In the genomic region with DNA sequence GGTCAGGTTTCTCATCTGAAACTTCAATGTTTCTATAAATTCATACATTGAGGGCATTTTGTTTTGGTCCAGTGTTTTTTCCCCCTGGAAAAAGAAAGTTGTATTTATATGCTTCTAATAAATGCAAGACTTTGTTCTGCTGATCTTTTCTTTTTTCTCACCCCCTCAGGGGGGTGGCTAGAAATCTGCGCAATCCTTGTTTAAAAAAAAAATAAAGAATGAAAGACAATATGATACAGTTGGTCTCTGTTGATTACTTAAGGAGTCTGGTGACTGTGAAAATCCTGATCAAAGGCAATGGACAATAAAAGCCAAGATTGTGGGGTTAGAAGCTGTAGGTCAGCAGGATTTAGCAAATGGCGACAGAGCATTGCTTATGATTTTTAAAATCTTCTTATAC, we compare ENCODE assay signal across 34 cellular contexts.
"Had no signal": no experiment of that assay in that cellular context is flagged by ENCODE, and none has a peak within 500 bp of the region (broad histone marks: within the 10 kb centered on the region; RNA-seq: fewer than 3 reads in every experiment).

No MANE protein-coding gene starts in this region.

- H3K36me3 Mint-ChIP-seq: activated CD8-positive, alpha-beta memory T cell treated with anti-CD3 and anti-CD28 coated beads, Interleukin-2, amount 10 ng/mL, durations not matched to agents 7 days and 5 days; activated naive CD4-positive, alpha-beta T cell treated with anti-CD3 and anti-CD28 coated beads, Interleukin-2, amount 10 ng/mL, durations not matched to agents 7 days and 5 days; activated naive CD4-positive, alpha-beta T cell treated with anti-CD3 and anti-CD28 coated beads, Interleukin-2, amount 50 U/mL, for 72 hours; activated naive CD8-positive, alpha-beta T cell treated with anti-CD3 and anti-CD28 coated beads for 36 hours; WTC11 had no signal

- ATAC-seq: activated CD4-positive, alpha-beta T cell treated with anti-CD3 and anti-CD28 coated beads for 36 hours; activated CD4-positive, CD25-positive, alpha-beta regulatory T cell treated with anti-CD3 and anti-CD28 coated beads, Interleukin-2, amount 50 U/mL, for 24 hours; activated CD8-positive, alpha-beta memory T cell treated with anti-CD3 and anti-CD28 coated beads, Interleukin-2, amount 10 ng/mL, durations not matched to agents 7 days and 5 days; activated CD8-positive, alpha-beta T cell treated with anti-CD3 and anti-CD28 coated beads, Interleukin-2, amount 10 ng/mL, durations not matched to agents 7 days and 5 days; activated naive CD4-positive, alpha-beta T cell treated with anti-CD3 and anti-CD28 coated beads, Interleukin-2, amount 50 U/mL, for 72 hours; body of pancreas; WTC11 had no signal

- DNase-seq: activated CD4-positive, alpha-beta memory T cell treated with anti-CD3 and anti-CD28 coated beads, Interleukin-2, amount 10 ng/mL, durations not matched to agents 7 days and 5 days; activated CD4-positive, alpha-beta T cell treated with anti-CD3 and anti-CD28 coated beads for 1 hour; activated CD4-positive, alpha-beta T cell treated with anti-CD3 and anti-CD28 coated beads for 36 hours; activated CD4-positive, alpha-beta T cell treated with anti-CD3 and anti-CD28 coated beads for 48 hours; activated CD4-positive, alpha-beta T cell treated with anti-CD3 and anti-CD28 coated beads, Interleukin-2, amount 10 ng/mL, durations not matched to agents 7 days and 5 days; activated CD4-positive, alpha-beta T cell treated with anti-CD3 and anti-CD28 coated beads, Interleukin-2, amount 50 U/mL, for 48 hours; activated CD4-positive, CD25-positive, alpha-beta regulatory T cell; activated CD8-positive, alpha-beta memory T cell treated with anti-CD3 and anti-CD28 coated beads for 24 hours; activated CD8-positive, alpha-beta memory T cell treated with anti-CD3 and anti-CD28 coated beads, Interleukin-2, amount 10 ng/mL, durations not matched to agents 7 days and 5 days; activated CD8-positive, alpha-beta memory T cell treated with anti-CD3 and anti-CD28 coated beads, Interleukin-2, amount 50 U/mL, for 48 hours; activated CD8-positive, alpha-beta T cell treated with anti-CD3 and anti-CD28 coated beads, Interleukin-2, amount 10 ng/mL, durations not matched to agents 7 days and 5 days; activated effector memory CD4-positive, alpha-beta T cell treated with Interleukin-2 at 50 U/mL for 16 hours; activated gamma-delta T cell; activated naive CD4-positive, alpha-beta T cell treated with anti-CD3 and anti-CD28 coated beads, Interleukin-2, amount 10 ng/mL, durations not matched to agents 7 days and 5 days; activated naive CD4-positive, alpha-beta T cell treated with Interleukin-2 at 50 U/mL for 16 hours; activated naive CD8-positive, alpha-beta T cell treated with anti-CD3 and anti-CD28 coated beads for 36 hours; activated T-cell treated with anti-CD3 and anti-CD28 coated beads, Interleukin-2, amount 50 U/mL, for 24 hours; activated T-cell treated with anti-CD3 and anti-CD28 coated beads, Interleukin-2, amount 50 U/mL, for 48 hours; adrenal gland; amniotic stem cell; aorta; body of pancreas; brain microvascular endothelial cell; central memory CD4-positive, alpha-beta T cell; T-helper 1 cell; T-helper 2 cell; T-helper 9 cell; WERI-Rb-1 had no signal

- H3K4me3 Mint-ChIP-seq: activated CD4-positive, alpha-beta memory T cell treated with anti-CD3 and anti-CD28 coated beads, Interleukin-2, amount 10 ng/mL, durations not matched to agents 7 days and 5 days; activated CD4-positive, alpha-beta T cell treated with anti-CD3 and anti-CD28 coated beads for 36 hours; activated CD4-positive, alpha-beta T cell treated with anti-CD3 and anti-CD28 coated beads, Interleukin-2, amount 10 ng/mL, durations not matched to agents 7 days and 5 days; activated CD8-positive, alpha-beta memory T cell treated with anti-CD3 and anti-CD28 coated beads, Interleukin-2, amount 10 ng/mL, durations not matched to agents 7 days and 5 days; activated CD8-positive, alpha-beta T cell treated with anti-CD3 and anti-CD28 coated beads, Interleukin-2, amount 10 ng/mL, durations not matched to agents 7 days and 5 days; activated naive CD4-positive, alpha-beta T cell treated with anti-CD3 and anti-CD28 coated beads, Interleukin-2, amount 10 ng/mL, durations not matched to agents 7 days and 5 days; activated naive CD8-positive, alpha-beta T cell treated with anti-CD3 and anti-CD28 coated beads for 36 hours; activated T-cell treated with anti-CD3 and anti-CD28 coated beads, Interleukin-2, amount 50 U/mL, for 24 hours; T-helper 1 cell treated with Interleukin-12 subunit alpha and Interleukin-12 subunit beta and Interleukin-4 antibody, amounts not matched to agents 30 μg/mL and 1 μg/mL, for 36 hours; T-helper 2 cell treated with Interferon-gamma antibody and Interleukin-4, amounts not matched to agents 5 μg/mL and 100 μg/mL, for 36 hours; WTC11 had no signal

- H3K4me1 Mint-ChIP-seq: activated CD4-positive, alpha-beta T cell treated with anti-CD3 and anti-CD28 coated beads, Interleukin-2, amount 10 ng/mL, durations not matched to agents 7 days and 5 days; activated CD8-positive, alpha-beta memory T cell treated with anti-CD3 and anti-CD28 coated beads, Interleukin-2, amount 10 ng/mL, durations not matched to agents 7 days and 5 days; activated naive CD4-positive, alpha-beta T cell treated with anti-CD3 and anti-CD28 coated beads, Interleukin-2, amount 10 ng/mL, durations not matched to agents 7 days and 5 days; activated naive CD8-positive, alpha-beta T cell treated with anti-CD3 and anti-CD28 coated beads for 36 hours had no signal

- H3K27me3 Mint-ChIP-seq: activated CD4-positive, alpha-beta memory T cell treated with anti-CD3 and anti-CD28 coated beads, Interleukin-2, amount 10 ng/mL, durations not matched to agents 7 days and 5 days; activated CD4-positive, alpha-beta T cell treated with anti-CD3 and anti-CD28 coated beads for 36 hours; activated CD4-positive, alpha-beta T cell treated with anti-CD3 and anti-CD28 coated beads, Interleukin-2, amount 10 ng/mL, durations not matched to agents 7 days and 5 days; activated CD8-positive, alpha-beta memory T cell treated with anti-CD3 and anti-CD28 coated beads, Interleukin-2, amount 10 ng/mL, durations not matched to agents 7 days and 5 days; activated naive CD4-positive, alpha-beta T cell treated with anti-CD3 and anti-CD28 coated beads, Interleukin-2, amount 10 ng/mL, durations not matched to agents 7 days and 5 days; activated naive CD8-positive, alpha-beta T cell treated with anti-CD3 and anti-CD28 coated beads for 36 hours; activated T-cell treated with anti-CD3 and anti-CD28 coated beads, Interleukin-2, amount 50 U/mL, for 24 hours had no signal

- H3K27ac Mint-ChIP-seq: activated CD4-positive, alpha-beta memory T cell treated with anti-CD3 and anti-CD28 coated beads, Interleukin-2, amount 10 ng/mL, durations not matched to agents 7 days and 5 days; activated CD4-positive, alpha-beta T cell treated with anti-CD3 and anti-CD28 coated beads for 36 hours; activated CD4-positive, alpha-beta T cell treated with anti-CD3 and anti-CD28 coated beads, Interleukin-2, amount 10 ng/mL, durations not matched to agents 7 days and 5 days; activated CD8-positive, alpha-beta memory T cell treated with anti-CD3 and anti-CD28 coated beads, Interleukin-2, amount 10 ng/mL, durations not matched to agents 7 days and 5 days; activated CD8-positive, alpha-beta T cell treated with anti-CD3 and anti-CD28 coated beads, Interleukin-2, amount 10 ng/mL, durations not matched to agents 7 days and 5 days; activated naive CD4-positive, alpha-beta T cell treated with anti-CD3 and anti-CD28 coated beads, Interleukin-2, amount 10 ng/mL, durations not matched to agents 7 days and 5 days; activated naive CD4-positive, alpha-beta T cell treated with anti-CD3 and anti-CD28 coated beads, Interleukin-2, amount 50 U/mL, for 72 hours; activated naive CD8-positive, alpha-beta T cell treated with anti-CD3 and anti-CD28 coated beads for 36 hours; activated T-cell treated with anti-CD3 and anti-CD28 coated beads, Interleukin-2, amount 50 U/mL, for 24 hours; activated T-helper 2 cell treated with anti-CD3 and anti-CD28 coated beads, Interferon-gamma antibody, Interleukin-2, Interleukin-4, amounts not matched to agents 10 μg/mL and 5 μg/mL and 100 μg/mL, durations not matched to agents 14 hours and 24 hours and 36 hours; T-helper 1 cell treated with Interleukin-12 subunit alpha and Interleukin-12 subunit beta and Interleukin-4 antibody, amounts not matched to agents 30 μg/mL and 1 μg/mL, for 36 hours; T-helper 2 cell treated with Interferon-gamma antibody and Interleukin-4, amounts not matched to agents 5 μg/mL and 100 μg/mL, for 36 hours; WTC11 had no signal

- H3K9me3 Mint-ChIP-seq: activated CD4-positive, alpha-beta memory T cell treated with anti-CD3 and anti-CD28 coated beads, Interleukin-2, amount 10 ng/mL, durations not matched to agents 7 days and 5 days; activated CD4-positive, alpha-beta T cell treated with anti-CD3 and anti-CD28 coated beads, Interleukin-2, amount 10 ng/mL, durations not matched to agents 7 days and 5 days; activated naive CD4-positive, alpha-beta T cell treated with anti-CD3 and anti-CD28 coated beads, Interleukin-2, amount 10 ng/mL, durations not matched to agents 7 days and 5 days; activated naive CD8-positive, alpha-beta T cell treated with anti-CD3 and anti-CD28 coated beads for 36 hours; activated T-cell treated with anti-CD3 and anti-CD28 coated beads, Interleukin-2, amount 50 U/mL, for 24 hours; activated T-helper 2 cell treated with anti-CD3 and anti-CD28 coated beads, Interferon-gamma antibody, Interleukin-2, Interleukin-4, amounts not matched to agents 10 μg/mL and 5 μg/mL and 100 μg/mL, durations not matched to agents 14 hours and 24 hours and 36 hours; T-helper 1 cell treated with Interleukin-12 subunit alpha and Interleukin-12 subunit beta and Interleukin-4 antibody, amounts not matched to agents 30 μg/mL and 1 μg/mL, for 36 hours; T-helper 2 cell treated with Interferon-gamma antibody and Interleukin-4, amounts not matched to agents 5 μg/mL and 100 μg/mL, for 36 hours had no signal
